ENCODE assay signal across 17 cellular contexts in the genomic region with DNA sequence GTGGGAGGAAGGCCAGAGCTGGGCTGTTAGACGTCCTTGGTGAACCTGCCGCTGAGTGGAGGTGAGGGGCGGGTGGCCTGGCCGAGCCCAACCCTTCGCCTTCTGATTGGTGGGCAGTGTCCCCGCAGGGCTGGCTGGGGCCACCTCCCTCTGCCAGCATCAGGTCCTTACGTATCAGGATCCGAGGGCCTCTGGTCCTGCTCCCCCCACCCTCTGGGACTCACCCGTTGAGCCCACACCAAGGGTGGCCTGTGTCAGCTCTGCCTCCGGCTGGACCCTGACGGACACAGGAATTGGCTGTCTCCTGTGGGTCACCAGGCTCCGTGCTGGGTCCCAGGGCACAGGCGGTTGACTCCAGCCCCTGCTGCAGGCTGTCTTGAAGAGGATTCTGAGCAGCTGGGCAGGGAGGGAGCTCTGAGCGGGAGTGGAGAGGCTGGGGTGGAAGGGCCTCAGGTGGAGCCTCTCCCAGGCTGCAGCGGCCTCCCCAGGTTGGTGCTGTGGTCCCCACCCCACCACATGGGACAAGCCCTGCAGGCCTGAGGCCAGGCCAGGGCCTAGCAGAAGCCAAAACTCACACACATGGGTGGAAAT. TPM values are rescaled to one million over a fixed set of nuclear protein-coding genes. Genes with fewer than 3 reads are reported as not detected.
"Had no signal": no experiment of that assay in that cellular context is flagged by ENCODE, and none has a peak within 500 bp of the region (broad histone marks: within the 10 kb centered on the region; RNA-seq: fewer than 3 reads in every experiment).

No MANE protein-coding gene starts in this region.

- H3K36me3 Mint-ChIP-seq: activated naive CD8-positive, alpha-beta T cell treated with anti-CD3 and anti-CD28 coated beads for 36 hours; stimulated activated effector memory CD8-positive, alpha-beta T cell treated with anti-CD3 and anti-CD28 coated beads, Interleukin-12 subunit alpha, Interleukin-12 subunit beta, amount 100 ng/mL, for 72 hours had no signal

- H3K9me3 ChIP-seq: esophagus muscularis mucosa, left lung had no signal

- H3K4me1 ChIP-seq: esophagus muscularis mucosa, left lung, tibial artery had no signal

- H3K4me1 Mint-ChIP-seq: activated naive CD8-positive, alpha-beta T cell treated with anti-CD3 and anti-CD28 coated beads for 36 hours; stimulated activated effector memory CD8-positive, alpha-beta T cell treated with anti-CD3 and anti-CD28 coated beads, Interleukin-12 subunit alpha, Interleukin-12 subunit beta, amount 100 ng/mL, for 72 hours had no signal

- H3K27ac Mint-ChIP-seq: activated naive CD8-positive, alpha-beta T cell treated with anti-CD3 and anti-CD28 coated beads for 36 hours; stimulated activated effector memory CD8-positive, alpha-beta T cell treated with anti-CD3 and anti-CD28 coated beads, Interleukin-12 subunit alpha, Interleukin-12 subunit beta, amount 100 ng/mL, for 72 hours; T-helper 2 cell treated with Interferon-gamma antibody and Interleukin-4, amounts not matched to agents 5 μg/mL and 100 μg/mL, for 36 hours had no signal

- H3K4me3 ChIP-seq: dorsolateral prefrontal cortex, esophagus muscularis mucosa, left lung, tibial artery had no signal

- H3K27ac ChIP-seq: dorsolateral prefrontal cortex, esophagus muscularis mucosa, left lung, tibial artery had no signal

- H3K4me3 Mint-ChIP-seq: activated naive CD8-positive, alpha-beta T cell treated with anti-CD3 and anti-CD28 coated beads for 36 hours; neural crest cell; stimulated activated effector memory CD8-positive, alpha-beta T cell treated with anti-CD3 and anti-CD28 coated beads, Interleukin-12 subunit alpha, Interleukin-12 subunit beta, amount 100 ng/mL, for 72 hours; T-helper 2 cell treated with Interferon-gamma antibody and Interleukin-4, amounts not matched to agents 5 μg/mL and 100 μg/mL, for 36 hours had no signal

- DNase-seq: activated CD4-positive, alpha-beta T cell treated with anti-CD3 and anti-CD28 coated beads for 1 hour; activated CD4-positive, alpha-beta T cell treated with anti-CD3 and anti-CD28 coated beads, Interleukin-2, amount 50 U/mL, for 48 hours; activated gamma-delta T cell; activated naive CD8-positive, alpha-beta T cell treated with anti-CD3 and anti-CD28 coated beads for 36 hours; activated T-cell treated with anti-CD3 and anti-CD28 coated beads, Interleukin-2, amount 50 U/mL, for 48 hours; anterior cingulate cortex; left lung; mesenchymal stem cell had no signal

- ATAC-seq: left lung; stimulated activated effector memory CD8-positive, alpha-beta T cell treated with anti-CD3 and anti-CD28 coated beads, Interleukin-12 subunit alpha, Interleukin-12 subunit beta, amount 100 ng/mL, for 72 hours had no signal

- H3K36me3 ChIP-seq: esophagus muscularis mucosa, left lung, tibial artery had no signal

RNA-seq across cellular contexts. Expression of gene NKX1-1, which starts 58.4 kb away (rescaled TPM):
- total RNA-seq: activated naive CD8-positive, alpha-beta T cell treated with anti-CD3 and anti-CD28 coated beads for 36 hours; cerebellum; dorsolateral prefrontal cortex; esophagus muscularis mucosa; fibroblast of villous mesenchyme; left lung; neural crest cell; skeletal muscle tissue had no signal
